1 cellular context compared by ENCODE assay signal in the genomic region with DNA sequence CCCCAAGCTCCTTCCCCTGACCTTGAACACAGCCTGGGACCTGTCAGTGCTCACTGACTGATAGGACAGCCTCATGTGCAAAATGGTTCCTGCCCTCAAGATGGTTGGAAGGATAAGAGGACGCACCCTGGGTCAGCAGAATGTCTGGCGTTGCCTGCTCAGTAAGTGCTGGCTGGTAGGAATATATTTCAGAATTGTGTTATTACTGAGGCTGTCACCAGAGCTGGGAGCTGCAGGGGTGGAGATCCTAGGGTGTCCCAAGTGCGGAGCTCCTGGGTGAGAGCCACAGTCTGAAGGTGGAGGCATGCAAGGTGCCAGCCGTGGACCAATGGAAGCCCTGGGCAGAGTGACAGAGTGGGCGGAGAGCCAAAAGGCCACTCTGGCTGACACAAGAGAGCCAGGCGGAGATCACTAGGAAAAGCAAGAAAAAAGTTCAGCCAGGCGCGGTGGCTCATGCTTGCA.
TF ChIP-seq lines count a peak whose summit lies in the region.

No MANE protein-coding gene starts in this region.

TF ChIP-seq in liver, 16 proteins besides CTCF, POLR2A, EP300 and RAD21 (continued from another document):
- TF ChIP-seq, protein P1, sequence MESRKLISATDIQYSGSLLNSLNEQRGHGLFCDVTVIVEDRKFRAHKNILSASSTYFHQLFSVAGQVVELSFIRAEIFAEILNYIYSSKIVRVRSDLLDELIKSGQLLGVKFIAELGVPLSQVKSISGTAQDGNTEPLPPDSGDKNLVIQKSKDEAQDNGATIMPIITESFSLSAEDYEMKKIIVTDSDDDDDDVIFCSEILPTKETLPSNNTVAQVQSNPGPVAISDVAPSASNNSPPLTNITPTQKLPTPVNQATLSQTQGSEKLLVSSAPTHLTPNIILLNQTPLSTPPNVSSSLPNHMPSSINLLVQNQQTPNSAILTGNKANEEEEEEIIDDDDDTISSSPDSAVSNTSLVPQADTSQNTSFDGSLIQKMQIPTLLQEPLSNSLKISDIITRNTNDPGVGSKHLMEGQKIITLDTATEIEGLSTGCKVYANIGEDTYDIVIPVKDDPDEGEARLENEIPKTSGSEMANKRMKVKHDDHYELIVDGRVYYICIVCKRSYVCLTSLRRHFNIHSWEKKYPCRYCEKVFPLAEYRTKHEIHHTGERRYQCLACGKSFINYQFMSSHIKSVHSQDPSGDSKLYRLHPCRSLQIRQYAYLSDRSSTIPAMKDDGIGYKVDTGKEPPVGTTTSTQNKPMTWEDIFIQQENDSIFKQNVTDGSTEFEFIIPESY (IDR thresholded peaks at IDR 0.05), result no peak
- no peak for TF ChIP-seq FOXA2 (IDR thresholded peaks at IDR 0.05)
- no peak for TF ChIP-seq NR2F2 (IDR thresholded peaks at IDR 0.05)
